ENCODE assay signal across 8 cellular contexts in genomic region chr12:70365648-70366518, GRCh38. TPM values are rescaled to one million over a fixed set of nuclear protein-coding genes. Genes with fewer than 3 reads are reported as not detected.
DNase-seq lines count a peak whose midpoint lies in the region; ATAC-seq, FAIRE-seq and TF ChIP-seq lines count a peak whose summit lies in the region.

Gene KCNMB4 (plus strand): TSS chr12:70366290. CDS start chr12:70366735, 445 bp downstream.

- peak within 1 kb of the TSS; percentile 41 for H3K9ac ChIP-seq in HUES48 (ENCODE audit: low read depth, low read length)

- no peaks in the 10 kb centered on the region for H3K36me3 ChIP-seq in HUES48 (ENCODE audit: control insufficient read depth, insufficient read depth, low read length)
- no peaks in the 10 kb centered on the region for H3K36me3 ChIP-seq in thoracic aorta

- in situ Hi-C loops in Caki2 (cut with HindIII; ENCODE audit: low pct_unique_long_range_greater_than_20kb, low sequenced_read_pairs): no loop called here

- peak within 1 kb of the TSS; percentile 78 for H3K4me3 ChIP-seq in HUES48 (ENCODE audit: low read depth, low read length)
- H3K4me3 ChIP-seq in thoracic aorta: peak within 1 kb of the TSS; percentile 94

- ATAC-seq in GM21515 (IDR thresholded peaks at IDR 0.05; ENCODE audit: unreplicated experiment): peak; percentile 76
- ATAC-seq in thoracic aorta (ENCODE audit: insufficient number of reproducible peaks, low FRiP score, low read depth): no peak

- peaks cover 27% of the 10 kb centered on the region for H3K27me3 ChIP-seq in HUES48 (ENCODE audit: control insufficient read depth, insufficient read depth, low read length)
- H3K27me3 ChIP-seq in thoracic aorta (replicated peaks; ENCODE audit: insufficient read depth): no peaks in the 10 kb centered on the region

- TF ChIP-seq CTCF in thoracic aorta (IDR thresholded peaks at IDR 0.05): no peak

- DNase-seq in Caki2 (ENCODE audit: low read depth) (peak; percentile 81), RPMI8226 (peak; percentile 51), frontal cortex (ENCODE audit: low spot score in 2 of 2) (peak; percentile 76 to 87), nucleus accumbens (lab: John Stamatoyannopoulos, UW) (peak in 54 of 56 donors; percentile 23 to 92 (median 73)), thoracic aorta (ENCODE audit: low spot score) (no peak)
- DNase-seq in activated T-helper 9 cell treated with anti-CD3 and anti-CD28 coated beads, Interleukin-2, amount 50 U/mL, for 16 hours (ENCODE audit: low read depth): peak; percentile 65

- H3K4me1 ChIP-seq in HUES48 (ENCODE audit: control insufficient read depth, insufficient read depth, low read length) (peaks cover 17% of the 10 kb centered on the region), thoracic aorta (ENCODE audit: control insufficient read depth in 1 of 2, low read depth in 2 of 2) (peaks cover 3 to 7% of the 10 kb centered on the region in 2 donors)

- no peaks in the 10 kb centered on the region for H3K9me3 ChIP-seq in HUES48 (ENCODE audit: control insufficient read depth, insufficient read depth, low read length)
- no peaks in the 10 kb centered on the region for H3K9me3 ChIP-seq in thoracic aorta

- no peak for FAIRE-seq in frontal cortex (lab: Jason Lieb, UNC)

- H3K27ac ChIP-seq in HUES48 (ENCODE audit: low read depth, low read length) (peak within 1 kb of the TSS; percentile 55), thoracic aorta (peak within 1 kb of the TSS in 1 of 2 donors; percentile 3)

RNA-seq across cellular contexts. Expression of gene KCNMB4, which starts in this region (rescaled TPM):
- 2.9 and 4.9 TPM in 2 replicates for total RNA-seq in Caki2 (2014; rRNA removed; shearing (Covaris generic); ENCODE audit: low replicate concordance)
- 54.2 TPM for total RNA-seq in frontal cortex
- 1 to 10 TPM; 1.6 to 1.9 TPM for total RNA-seq in thoracic aorta
